Comparison of ENCODE assay signal across 7 cellular contexts in genomic region chr17:57243171-57243622, GRCh38. TPM values are rescaled to one million over a fixed set of nuclear protein-coding genes. Genes with fewer than 3 reads are reported as not detected.
A peak's percentile ranks its signal among the peaks of the same experiment; 100 is the strongest.
DNase-seq lines count a peak whose midpoint lies in the region; ATAC-seq and TF ChIP-seq lines count a peak whose summit lies in the region.

No MANE protein-coding gene starts in this region.

- WGBS in spleen, 5 donors = 17 to 28% (median 21%) methylated on average over 13 of the region's 13 CpGs

- peak; percentile 56 for DNase-seq in M059J (ENCODE audit: low read depth)
- DNase-seq in T-helper 17 cell = peak; percentile 60 to 68 (median 64)
- peak; percentile 35 for DNase-seq in amniotic stem cell (lab: John Stamatoyannopoulos, UW)
- peak; percentile 70 for DNase-seq in hepatic stellate cell (ENCODE audit: low spot score)
- DNase-seq in spleen = peak; percentile 87

- H3K27ac Mint-ChIP-seq in T-helper 17 cell = peak overlapping the region; percentile 68

- peaks cover 3% of the 10 kb centered on the region for H3K4me1 Mint-ChIP-seq in T-helper 17 cell

- no peak overlapping the region for H3K4me3 Mint-ChIP-seq in T-helper 17 cell

- H3K27me3 ChIP-seq in spleen (replicated peaks in 1 of 7) = no peaks in the 10 kb centered on the region

- H3K4me3 ChIP-seq in spleen = no peak overlapping the region

- TF ChIP-seq CTCF in GM12872 (IDR thresholded peaks at IDR 0.05; ENCODE audit: insufficient read depth, low read depth, low read length) (peak; percentile 100), spleen (IDR thresholded peaks at IDR 0.05 in 8 of 11, conservative IDR thresholded peaks at IDR 0.05 in 3 of 11) (peak; percentile 83 to 99 (median 97))

- peaks cover 10% of the 10 kb centered on the region for H3K27me3 Mint-ChIP-seq in T-helper 17 cell

- no peak for TF ChIP-seq POLR2A in spleen (IDR thresholded peaks at IDR 0.05)

- ATAC-seq in T-helper 17 cell = peak; percentile 95
- no peak for ATAC-seq in HG02610 (IDR thresholded peaks at IDR 0.05; ENCODE audit: unreplicated experiment)

- no peak overlapping the region for H3K27ac ChIP-seq in spleen

- no peaks in the 10 kb centered on the region for H3K36me3 Mint-ChIP-seq in T-helper 17 cell (ENCODE audit: low read depth)

- H3K36me3 ChIP-seq in spleen = no peaks in the 10 kb centered on the region

- H3K9me3 ChIP-seq in T-helper 17 cell (ENCODE audit: control insufficient read depth, low read length, poor library complexity, severe bottlenecking) (no peaks in the 10 kb centered on the region), spleen (no peaks in the 10 kb centered on the region)

- peaks cover 0 to 21% (median 2%) of the 10 kb centered on the region in 6 donors for H3K4me1 ChIP-seq in spleen

- intact Hi-C loops in spleen (cut with DNase I; ENCODE audit: low total_unique reads) = loop anchor here (5.0 kb wide), 2 partner anchors 429 to 504 kb away; partner anchors contain the start of gene CCDC182

RNA-seq across cellular contexts. Expression of gene MSI2, which starts 13.1 kb away (rescaled TPM):
- total RNA-seq in M059J (2014; rRNA removed; shearing (Covaris generic)) = 16.1 and 28.6 TPM in 2 replicates
- 100 to 1,000 TPM; 148 to 151 TPM for total RNA-seq in T-helper 17 cell
- 100 to 1,000 TPM in 2 of 7 donors, 10 to 100 TPM in 5; 47.0 to 131 (median 87.2) TPM for total RNA-seq in spleen
- 10 to 100 TPM in 2 of 3 donors, 1 to 10 TPM in 1; 9.8 to 18.0 (median 13.2) TPM for polyA plus RNA-seq in spleen

Comparison
In these comparisons a context has a peak if more than half of its experiments do, and no peak if none do; other contexts are left out.
1. DNase-seq: peak in every context shown above with its lines; median percentile 87 in spleen; 70 in hepatic stellate cell; 64 in T-helper 17 cell; 56 in M059J; 35 in amniotic stem cell.